10 cellular contexts compared by ENCODE assay signal in the genomic region with DNA sequence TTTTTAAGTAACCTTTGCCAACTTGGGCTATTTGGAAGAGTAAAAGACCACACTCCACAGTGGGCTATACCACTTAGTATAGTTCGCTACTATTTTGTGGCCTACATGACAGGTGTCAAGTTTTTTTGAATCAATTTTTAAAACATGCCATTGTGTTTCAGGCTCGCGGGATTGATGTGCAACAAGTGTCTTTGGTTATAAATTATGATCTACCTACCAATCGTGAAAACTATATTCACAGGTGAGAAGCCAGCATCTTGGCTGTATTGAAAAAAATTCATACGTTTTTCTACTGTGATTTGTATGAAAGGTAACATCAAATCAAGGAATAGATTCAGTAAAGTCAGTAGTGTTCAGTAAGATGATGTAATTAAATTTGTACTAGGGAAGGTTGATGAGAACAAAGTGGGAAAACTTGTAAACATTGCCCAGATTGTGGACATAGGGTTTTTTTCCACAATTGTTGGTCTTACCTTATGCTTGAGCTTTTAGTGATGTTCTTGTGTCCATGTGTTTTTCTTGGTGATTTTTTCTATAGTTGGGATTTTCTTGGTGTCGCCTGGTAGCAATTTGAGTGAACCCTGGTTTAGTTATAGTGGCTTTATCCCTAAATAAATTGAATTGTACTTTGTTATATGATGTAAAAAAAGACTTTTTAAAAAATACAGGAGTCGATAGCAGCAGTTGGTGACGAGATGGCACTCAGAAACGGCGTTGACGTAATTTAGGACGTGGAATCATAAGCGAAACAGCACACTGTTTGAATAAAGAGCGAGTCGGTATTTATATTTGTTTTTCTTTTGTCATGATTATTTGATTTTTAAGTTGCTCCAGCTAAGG. TPM values are rescaled to one million over a fixed set of nuclear protein-coding genes. Genes with fewer than 3 reads are reported as not detected.
DNase-seq lines count a peak whose midpoint lies in the region; ATAC-seq and TF ChIP-seq lines count a peak whose summit lies in the region.
"Had no signal": no experiment of that assay in that cellular context is flagged by ENCODE, and none has a peak within 500 bp of the region (broad histone marks: within the 10 kb centered on the region; RNA-seq: fewer than 3 reads in every experiment).

No MANE protein-coding gene starts in this region.

- H3K9me3 Mint-ChIP-seq in T-cell: no peaks in the 10 kb centered on the region

- H3K27me3 Mint-ChIP-seq in T-cell: peaks cover 0 to 2% of the 10 kb centered on the region in 2 donors

- peak overlapping the region; percentile 97; the same call in 1 of the 2 replicates for H3K27ac ChIP-seq in 22Rv1

- DNase-seq in GM06990 (ENCODE audit: extremely low read depth, insufficient read length) (no peak), T-cell (no peak), fibroblast of the aortic adventitia (ENCODE audit: low read depth) (peak; percentile 8), H4 (ENCODE audit: low spot score) (no peak), SIG-M5 (lab: John Stamatoyannopoulos, UW) (no peak), occipital lobe (lab: John Stamatoyannopoulos, UW) (no peak)
- DNase-seq: kidney glomerular epithelial cell, SW 1271 had no signal

- H3K4me3 ChIP-seq in GM06990 (replicated peaks; ENCODE audit: low read depth, low read length) (peak overlapping the region; percentile 100), fibroblast of the aortic adventitia (ENCODE audit: low read depth, low read length) (peak overlapping the region; percentile 90)

- peak overlapping the region; percentile 98 to 100 (median 100) for H3K4me3 Mint-ChIP-seq in T-cell

- H3K36me3 ChIP-seq in GM06990 (ENCODE audit: control insufficient read depth, insufficient read depth, low read length): peaks cover 34% of the 10 kb centered on the region

- H3K27ac Mint-ChIP-seq in T-cell: peak overlapping the region; percentile 74 to 100

- H3K27me3 ChIP-seq in GM06990 (replicated peaks; ENCODE audit: control insufficient read depth, insufficient read depth, low read length): no peaks in the 10 kb centered on the region

- TF ChIP-seq CTCF in 22Rv1 (IDR thresholded peaks at IDR 0.05): no peak
- TF ChIP-seq CTCF in GM06990 (IDR thresholded peaks at IDR 0.05; ENCODE audit: insufficient read depth, low read length, poor library complexity, severe bottlenecking): no peak
- TF ChIP-seq CTCF in fibroblast of the aortic adventitia (IDR thresholded peaks at IDR 0.05; ENCODE audit: insufficient read depth, low read length): no peak

- H3K36me3 Mint-ChIP-seq in T-cell: peaks cover 67% of the 10 kb centered on the region

- CTCF ChIA-PET in T-cell (lab: Charles Lee): no interaction called here

- peaks cover 59 to 67% (median 59%) of the 10 kb centered on the region in 3 donors for H3K4me1 Mint-ChIP-seq in T-cell

- POLR2A ChIA-PET in T-cell (lab: Charles Lee): interaction anchor here in 1 of 2 donors (0.6 to 1.5 kb wide), 2 partner anchors 10 to 171 kb away, joined by 3 to 4 read pairs; no protein-coding TSS in a partner anchor

- ATAC-seq in T-cell (replicated peaks in 1 of 4) (no peak), GM18520 (IDR thresholded peaks at IDR 0.05; ENCODE audit: unreplicated experiment) (no peak)

RNA-seq across cellular contexts. Expression of a gene that starts 4.5 kb away (rescaled TPM):
- 100 to 1,000 TPM; 544 to 870 (median 576) TPM for total RNA-seq in T-cell
- 383 and 640 TPM in 2 replicates for total RNA-seq in fibroblast of the aortic adventitia (ENCODE audit: low replicate concordance)
- 416 and 440 TPM in 2 replicates for total RNA-seq in H4 (2014; rRNA removed; shearing (Covaris generic))
- 1,423 TPM for total RNA-seq in occipital lobe

RNA-seq across cellular contexts. Expression of a gene that starts 18.4 kb away (rescaled TPM):
- 10 to 100 TPM; 13.4 to 21.0 (median 19.2) TPM for total RNA-seq in T-cell
- 13.2 and 48.4 TPM in 2 replicates for total RNA-seq in fibroblast of the aortic adventitia (ENCODE audit: low replicate concordance)
- total RNA-seq in H4 (2014; rRNA removed; shearing (Covaris generic)): 131 and 150 TPM in 2 replicates
- total RNA-seq in occipital lobe: 29.8 TPM

RNA-seq across cellular contexts. Expression of a gene that starts 54.6 kb away (rescaled TPM):
- total RNA-seq in T-cell (not detected), fibroblast of the aortic adventitia (ENCODE audit: low replicate concordance) (not detected in 2 replicates), occipital lobe (not detected)
- not detected in 2 replicates for total RNA-seq in H4 (2014; rRNA removed; shearing (Covaris generic))
